In genomic region chr3:29280675-29281264, GRCh38 we compare ENCODE assay signal across 8 cellular contexts. TPM values are rescaled to one million over a fixed set of nuclear protein-coding genes. Genes with fewer than 3 reads are reported as not detected.
DNase-seq lines count a peak whose midpoint lies in the region; ATAC-seq and TF ChIP-seq lines count a peak whose summit lies in the region.

RBMS3 (plus strand) TSS chr3:29281071.

- H3K9me3 Mint-ChIP-seq in Calu3 (ENCODE audit: low read depth, unreplicated experiment) (no peaks in the 10 kb centered on the region), memory B cell (no peaks in the 10 kb centered on the region)

- H3K27ac Mint-ChIP-seq in Calu3 (ENCODE audit: unreplicated experiment): peak within 1 kb of the TSS; percentile 53
- H3K27ac Mint-ChIP-seq in memory B cell: no peak within 1 kb of the TSS

- DNase-seq in Calu3 (peak; percentile 66), HT1080 (ENCODE audit: low read depth) (peak; percentile 99), T1000 (lab: John Stamatoyannopoulos, UW) (peak; percentile 78), epithelial cell of esophagus (ENCODE audit: low read depth) (peak; percentile 89), memory B cell (ENCODE audit: low spot score in 2 of 2) (no peak), substantia nigra (lab: John Stamatoyannopoulos, UW) (peak in 42 of 49 donors; percentile 2 to 70 (median 34)), NCI-H1105 treated with DMSO at 0.1 percent for 48 hours (lab: John Stamatoyannopoulos, UW) (no peak)

- peaks cover 17% of the 10 kb centered on the region for H3K36me3 Mint-ChIP-seq in Calu3 (ENCODE audit: insufficient read depth, unreplicated experiment)
- H3K36me3 Mint-ChIP-seq in memory B cell: no peaks in the 10 kb centered on the region

- ATAC-seq in GM18907 (IDR thresholded peaks at IDR 0.05; ENCODE audit: unreplicated experiment) (peak; percentile 42), memory B cell (ENCODE audit: low read depth) (no peak)

- intact Hi-C loops in Calu3 (cut with micrococcal nuclease; ENCODE audit: unreplicated experiment): loop anchor here (2.0 to 10.0 kb wide), 2 partner anchors 366 to 484 kb away; no protein-coding TSS in a partner anchor

- H3K4me3 Mint-ChIP-seq in Calu3 (ENCODE audit: low read depth, unreplicated experiment): peak within 1 kb of the TSS; percentile 64
- H3K4me3 Mint-ChIP-seq in memory B cell: peak within 1 kb of the TSS; percentile 39

- CTCF ChIA-PET in Calu3 (lab: Charles Lee): interaction anchor here (0.6 to 0.7 kb wide), 2 partner anchors 23 to 102 kb away, joined by 3 to 8 read pairs; no protein-coding TSS in a partner anchor

- no peaks in the 10 kb centered on the region for H3K27me3 Mint-ChIP-seq in Calu3 (ENCODE audit: unreplicated experiment)
- peaks cover 6% of the 10 kb centered on the region for H3K27me3 Mint-ChIP-seq in memory B cell

- H3K27ac ChIP-seq in substantia nigra (ENCODE audit: low read depth, low read length, poor library complexity, severe bottlenecking): peak within 1 kb of the TSS; percentile 35

- H3K4me1 Mint-ChIP-seq in Calu3 (ENCODE audit: low read depth, unreplicated experiment) (peaks cover 32% of the 10 kb centered on the region), memory B cell (peaks cover 9% of the 10 kb centered on the region)

- no TSS peak for BruUV-seq in Calu3 (replicated peaks; lab: Mats Ljungman, UMichigan)

- H3K4me3 ChIP-seq in epithelial cell of esophagus (ENCODE audit: low read length): peak within 1 kb of the TSS; percentile 72

- TF ChIP-seq CTCF in Calu3 (IDR thresholded peaks at IDR 0.05; ENCODE audit: unreplicated experiment): no peak
- TF ChIP-seq CTCF in epithelial cell of esophagus (IDR thresholded peaks at IDR 0.05; ENCODE audit: insufficient read depth, low read depth, low read length, missing control alignments): peak; percentile 69

RNA-seq across cellular contexts. Expression of gene RBMS3, which starts in this region (rescaled TPM):
- 1.3 TPM in 2 replicates for total RNA-seq in Calu3 (2022)
- 9.9 and 19.6 TPM in 2 replicates for total RNA-seq in HT1080 (2014; rRNA removed; shearing (Covaris generic))
- 4.9 and 6.1 TPM in 2 replicates for polyA plus RNA-seq in HT1080 (2015; cell fraction: cytosol; rRNA removed)
- polyA plus RNA-seq in HT1080 (2015; cell fraction: nucleus; rRNA removed): 9.5 and 11.8 TPM in 2 replicates

Comparison
In these comparisons a context has a peak if more than half of its experiments do, and no peak if none do; other contexts are left out.
1. DNase-seq: peak in Calu3 (single experiment), HT1080 (single experiment), T1000 (single experiment), epithelial cell of esophagus (single experiment) and substantia nigra (42 of 49); none in memory B cell (0 of 2) and NCI-H1105 treated with DMSO at 0.1 percent for 48 hours (single experiment).